ENCODE assay signal across 8 cellular contexts in genomic region chr2:20135631-20136050, GRCh38.
DNase-seq lines count a peak whose midpoint lies in the region; ATAC-seq and TF ChIP-seq lines count a peak whose summit lies in the region.

No MANE protein-coding gene starts in this region.

- no peaks in the 10 kb centered on the region for H4K20me1 ChIP-seq in neural progenitor cell (ENCODE audit: low read depth)

- intact Hi-C loops in activated B cell treated with CpG ODN at 0.5 μM for 24 hours (cut with micrococcal nuclease): loop anchor here (1.0 kb wide), 2 partner anchors 90 to 507 kb away; partner anchors contain the start of gene SDC1

- H3K4me1 ChIP-seq in neural progenitor cell: peaks cover 12% of the 10 kb centered on the region

- H3K4me1 Mint-ChIP-seq in activated B cell treated with CpG ODN at 0.5 μM for 24 hours (no peaks in the 10 kb centered on the region), neural progenitor cell (peaks cover 28% of the 10 kb centered on the region)

- H3K27ac Mint-ChIP-seq in activated B cell treated with CpG ODN at 0.5 μM for 24 hours: no peak overlapping the region
- peak overlapping the region; percentile 43 for H3K27ac Mint-ChIP-seq in neural progenitor cell

- TF ChIP-seq CTCF in GM12865 (IDR thresholded peaks at IDR 0.05; ENCODE audit: insufficient read depth, low read depth, low read length, missing control alignments) (peak; percentile 87), NB4 (IDR thresholded peaks at IDR 0.05; ENCODE audit: low read depth, low read length) (peak; percentile 94), activated B cell treated with CpG ODN at 0.5 μM for 24 hours (IDR thresholded peaks at IDR 0.05) (no peak), fibroblast of mammary gland (conservative IDR thresholded peaks at IDR 0.05; ENCODE audit: control insufficient read depth, insufficient read depth, low read depth, low read length) (peak; percentile 76), neural progenitor cell (IDR thresholded peaks at IDR 0.05) (peak; percentile 84)

- H3K4me3 Mint-ChIP-seq in activated B cell treated with CpG ODN at 0.5 μM for 24 hours: no peak overlapping the region
- H3K4me3 Mint-ChIP-seq in neural progenitor cell: no peak overlapping the region

- no peak overlapping the region for H3K4me3 ChIP-seq in GM12865 (ENCODE audit: low read depth, low read length)
- no peak overlapping the region for H3K4me3 ChIP-seq in NB4 (ENCODE audit: low read depth, low read length)
- no peak overlapping the region for H3K4me3 ChIP-seq in fibroblast of mammary gland (ENCODE audit: control insufficient read depth, low read depth, low read length)
- no peak overlapping the region for H3K4me3 ChIP-seq in neural progenitor cell

- no peak overlapping the region for H3K9ac ChIP-seq in neural progenitor cell

- no peak for TF ChIP-seq POLR2A in NB4 (IDR thresholded peaks at IDR 0.05; ENCODE audit: extremely low read depth, insufficient read length)

- no peaks in the 10 kb centered on the region for H3K9me3 Mint-ChIP-seq in activated B cell treated with CpG ODN at 0.5 μM for 24 hours
- H3K9me3 Mint-ChIP-seq in neural progenitor cell: no peaks in the 10 kb centered on the region

- H3K4me2 ChIP-seq in neural progenitor cell: no peak overlapping the region

- H3K36me3 Mint-ChIP-seq in activated B cell treated with CpG ODN at 0.5 μM for 24 hours (ENCODE audit: low read depth): no peaks in the 10 kb centered on the region
- no peaks in the 10 kb centered on the region for H3K36me3 Mint-ChIP-seq in neural progenitor cell

- no peak overlapping the region for H3K27ac ChIP-seq in neural progenitor cell

- H3K36me3 ChIP-seq in neural progenitor cell: no peaks in the 10 kb centered on the region

- CTCF ChIA-PET in activated B cell treated with CpG ODN at 0.5 μM for 24 hours (lab: Charles Lee): no interaction called here

- ATAC-seq in HG02610 (IDR thresholded peaks at IDR 0.05; ENCODE audit: unreplicated experiment): peak; percentile 76
- peak; percentile 56 for ATAC-seq in activated B cell treated with CpG ODN at 0.5 μM for 24 hours (ENCODE audit: low read depth)

- no peaks in the 10 kb centered on the region for H3K27me3 ChIP-seq in neural progenitor cell

- POLR2A ChIA-PET in activated B cell treated with CpG ODN at 0.5 μM for 24 hours (lab: Charles Lee): no interaction called here

- no peak overlapping the region for H2AFZ ChIP-seq in neural progenitor cell (replicated peaks)

- H3K27me3 Mint-ChIP-seq in activated B cell treated with CpG ODN at 0.5 μM for 24 hours (peaks cover 15% of the 10 kb centered on the region), neural progenitor cell (ENCODE audit: insufficient read depth, low read depth) (peaks cover 12% of the 10 kb centered on the region)

- H3K9me3 ChIP-seq in neural progenitor cell (ENCODE audit: low read depth): no peaks in the 10 kb centered on the region

- H3K79me2 ChIP-seq in neural progenitor cell (ENCODE audit: low read depth): no peaks in the 10 kb centered on the region

- H3F3A ChIP-seq in neural progenitor cell (ENCODE audit: low read depth): no peaks in the 10 kb centered on the region

- DNase-seq in 8988T (peak; percentile 56), GM12865 (ENCODE audit: low read depth) (peak; percentile 81), NB4 (ENCODE audit: low read depth) (peak; percentile 84), activated B cell treated with CpG ODN at 0.5 μM for 24 hours (peak; percentile 23), fibroblast of mammary gland (ENCODE audit: low read depth) (peak; percentile 64), neural progenitor cell (ENCODE audit: low spot score) (peak; percentile 88), middle frontal gyrus (ENCODE audit: extremely low spot score, low spot score) (no peak)
